In the genomic region with DNA sequence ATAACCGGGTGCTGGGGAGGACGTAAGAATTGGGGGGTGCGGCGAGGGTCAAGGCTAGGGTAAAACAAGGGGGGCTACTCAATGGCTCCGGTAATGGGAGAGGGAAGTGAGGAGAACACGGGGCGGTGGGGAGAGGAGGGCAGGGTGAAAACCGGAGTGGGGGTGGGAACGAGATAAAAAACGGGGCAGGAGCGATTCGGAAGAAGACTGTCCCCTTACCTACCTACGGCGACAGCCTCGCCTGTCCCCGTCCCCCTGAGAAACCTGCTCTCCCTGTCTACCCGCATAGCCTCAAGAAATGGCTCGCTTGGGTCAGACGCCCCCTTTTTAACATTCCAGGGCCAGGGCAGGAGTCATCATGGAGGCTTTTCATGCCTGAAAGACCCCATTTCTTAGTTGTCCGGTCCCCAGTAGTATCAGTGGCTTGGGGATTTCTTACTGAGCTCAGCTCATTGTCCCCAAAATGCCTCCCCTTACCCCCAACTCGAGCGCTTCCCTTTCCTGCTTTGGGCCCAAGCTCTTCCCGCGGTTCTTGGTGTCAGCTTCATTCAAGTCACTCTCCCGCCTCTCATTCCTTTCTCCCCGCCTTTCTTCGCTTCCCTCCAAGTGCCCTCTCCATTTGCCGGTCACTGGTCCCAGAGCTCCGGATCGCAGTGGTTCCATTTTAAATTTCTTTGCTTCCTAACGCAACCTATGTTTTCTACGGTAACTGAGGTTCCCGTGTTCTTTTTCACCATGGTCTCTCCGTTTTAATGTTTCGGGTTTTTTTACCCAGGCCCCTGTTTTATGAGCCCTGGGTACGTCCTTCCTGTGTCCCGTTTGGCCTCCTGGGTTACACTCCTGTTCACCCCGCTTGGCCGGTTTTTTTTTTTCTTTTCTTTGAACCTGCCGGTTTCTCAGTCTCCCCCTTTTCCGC, we compare ENCODE assay signal across 8 cellular contexts. TPM values are rescaled to one million over a fixed set of nuclear protein-coding genes. Genes with fewer than 3 reads are reported as not detected.
DNase-seq lines count a peak whose midpoint lies in the region; ATAC-seq, FAIRE-seq and TF ChIP-seq lines count a peak whose summit lies in the region.

No MANE protein-coding gene starts in this region.

- ATAC-seq in gastrocnemius medialis (peak; percentile 33 to 37), HG03196 (IDR thresholded peaks at IDR 0.05; ENCODE audit: unreplicated experiment) (no peak), GM21381 (IDR thresholded peaks at IDR 0.05; ENCODE audit: unreplicated experiment) (no peak)

- 3% methylated on average over 20 of the region's 41 CpGs for WGBS in mammary epithelial cell (ENCODE audit: low coverage, missing lambda C conversion rate)

- in situ Hi-C loops in mammary epithelial cell (cut with MboI; ENCODE audit: low sequenced_read_pairs in 2 of 2), result no loop called here
- in situ Hi-C loops in gastrocnemius medialis (cut with MboI; ENCODE audit: low sequenced_read_pairs in 4 of 4), result no loop called here

- peak overlapping the region; percentile 40 for H3K27ac ChIP-seq in OCI-LY7 (ENCODE audit: low read depth, low read length, poor library complexity, severe bottlenecking)
- H3K27ac ChIP-seq in mammary epithelial cell (ENCODE audit: insufficient read depth, low read depth, low read length), result peak overlapping the region; percentile 77
- H3K27ac ChIP-seq in iPS-20b (ENCODE audit: low read length), result peak overlapping the region; percentile 99
- H3K27ac ChIP-seq in gastrocnemius medialis, result peak overlapping the region; percentile 92 to 96 (median 96)

- POLR2A ChIA-PET in OCI-LY7 (lab: Charles Lee), result interaction anchor here (0.6 to 1.2 kb wide), 3 partner anchors 13 to 2000 kb away, joined by 3 to 5 read pairs (median 3); no protein-coding TSS in a partner anchor

- DNase-seq in BE2C, result no peak
- DNase-seq in GM18507 (ENCODE audit: extremely low spot score, insufficient read length, low read depth), result peak; percentile 12
- peak; percentile 13 for DNase-seq in OCI-LY7 (ENCODE audit: low spot score)
- DNase-seq in mammary epithelial cell, result peak; percentile 54
- DNase-seq in gastrocnemius medialis, result peak in 1 of 2 donors; percentile 28

- no peak for TF ChIP-seq CTCF in BE2C (IDR thresholded peaks at IDR 0.05; ENCODE audit: low read depth, low read length)
- TF ChIP-seq CTCF in OCI-LY7 (conservative IDR thresholded peaks at IDR 0.05; ENCODE audit: low read length), result no peak
- no peak for TF ChIP-seq CTCF in mammary epithelial cell (conservative IDR thresholded peaks at IDR 0.05 in 1 of 2, IDR thresholded peaks at IDR 0.05 in 1 of 2; ENCODE audit: extremely low read depth in 1 of 2, insufficient read depth in 1 of 2, low read depth in 1 of 2, low read length in 2 of 2)
- TF ChIP-seq CTCF in gastrocnemius medialis (IDR thresholded peaks at IDR 0.05 in 4 of 5, conservative IDR thresholded peaks at IDR 0.05 in 1 of 5), result no peak

- H3K4me3 ChIP-seq in BE2C (ENCODE audit: low read depth, low read length) (peak overlapping the region; percentile 68), OCI-LY7 (ENCODE audit: low read depth, low read length, poor library complexity, severe bottlenecking) (peak overlapping the region; percentile 78), mammary epithelial cell (replicated peaks in 1 of 3; ENCODE audit: insufficient read depth in 1 of 3, low read depth in 2 of 3, low read length in 3 of 3) (peak overlapping the region; percentile 77 to 85 (median 84)), iPS-20b (ENCODE audit: low read length) (peak overlapping the region; percentile 94), gastrocnemius medialis (peak overlapping the region; percentile 82 to 94 (median 87))

- H4K20me1 ChIP-seq in OCI-LY7 (ENCODE audit: insufficient read depth, low read length) (no peaks in the 10 kb centered on the region), mammary epithelial cell (ENCODE audit: insufficient read depth, low read length) (no peaks in the 10 kb centered on the region)

- CTCF ChIA-PET in OCI-LY7 (lab: Charles Lee; ENCODE audit: unreplicated experiment) (interaction anchor here (0.7 kb wide), 1 partner anchor 42 kb away, joined by 3 read pairs; no protein-coding TSS in a partner anchor), mammary epithelial cell (lab: Charles Lee; ENCODE audit: low non-redundant PET) (no interaction called here)

- H3K36me3 ChIP-seq in BE2C (no peaks in the 10 kb centered on the region), OCI-LY7 (ENCODE audit: insufficient read depth, low read length) (no peaks in the 10 kb centered on the region), mammary epithelial cell (ENCODE audit: insufficient read depth, low read length) (no peaks in the 10 kb centered on the region), iPS-20b (ENCODE audit: insufficient read depth, low read depth, low read length) (peaks cover 17% of the 10 kb centered on the region), gastrocnemius medialis (no peaks in the 10 kb centered on the region)

- no peaks in the 10 kb centered on the region for H3K9me2 ChIP-seq in OCI-LY7 (ENCODE audit: insufficient read depth, low read length)

- peak overlapping the region; percentile 88 for H2AFZ ChIP-seq in OCI-LY7 (ENCODE audit: low read length)
- H2AFZ ChIP-seq in mammary epithelial cell (ENCODE audit: low read depth, low read length), result peak overlapping the region; percentile 90

- H3K9ac ChIP-seq in mammary epithelial cell (ENCODE audit: insufficient read depth, low read length) (peak overlapping the region; percentile 83), iPS-20b (ENCODE audit: low read depth, low read length) (peak overlapping the region; percentile 97)

- H3K27me3 ChIP-seq in BE2C (no peaks in the 10 kb centered on the region), mammary epithelial cell (ENCODE audit: insufficient read depth, low read length) (no peaks in the 10 kb centered on the region), iPS-20b (ENCODE audit: insufficient read depth, low read length) (no peaks in the 10 kb centered on the region), gastrocnemius medialis (no peaks in the 10 kb centered on the region)

- no TSS peak for BruUV-seq in OCI-LY7 (replicated peaks; lab: Mats Ljungman, UMichigan)
- no TSS peak for BruUV-seq in mammary epithelial cell (replicated peaks; lab: Mats Ljungman, UMichigan)

- H3K4me1 ChIP-seq in BE2C (no peaks in the 10 kb centered on the region), OCI-LY7 (ENCODE audit: insufficient read depth, low read length, poor library complexity, severe bottlenecking) (peaks cover 48% of the 10 kb centered on the region), mammary epithelial cell (ENCODE audit: insufficient read depth, low read length) (peaks cover 11% of the 10 kb centered on the region), iPS-20b (ENCODE audit: insufficient read depth, low read length) (peaks cover 20% of the 10 kb centered on the region; the same call in 1 of the 2 replicates), gastrocnemius medialis (peaks cover 15 to 24% of the 10 kb centered on the region in 2 donors)

- H3K79me2 ChIP-seq in OCI-LY7 (ENCODE audit: insufficient read depth, low read depth, low read length) (no peaks in the 10 kb centered on the region), mammary epithelial cell (ENCODE audit: insufficient read depth, low read length) (peaks cover 43% of the 10 kb centered on the region)

- peak in 1 of 2 donors; percentile 10 for TF ChIP-seq POLR2A in gastrocnemius medialis (IDR thresholded peaks at IDR 0.05)

- intact Hi-C loops in OCI-LY7 (cut with micrococcal nuclease; ENCODE audit: unreplicated experiment), result loop anchor here (5.0 kb wide), 1 partner anchor 75 kb away; a partner anchor contains a TSS
- intact Hi-C loops in mammary epithelial cell (cut with micrococcal nuclease), result loop anchor here (1.0 to 2.0 kb wide), 3 partner anchors 40 to 311 kb away; a partner anchor contains a TSS
- intact Hi-C loops in gastrocnemius medialis (cut with DNase I; ENCODE audit: low total_unique reads), result loop anchor here (2.0 to 5.0 kb wide), 5 partner anchors 43 to 313 kb away; a partner anchor contains a TSS

- dilution Hi-C loops in mammary epithelial cell (cut with HindIII; ENCODE audit: low sequenced_read_pairs), result no loop called here

- peak; percentile 21 for FAIRE-seq in GM18507 (lab: Jason Lieb, UNC)

- H3K4me2 ChIP-seq in OCI-LY7 (ENCODE audit: low read length), result peak overlapping the region; percentile 90
- peak overlapping the region; percentile 95 for H3K4me2 ChIP-seq in mammary epithelial cell (ENCODE audit: insufficient read depth, low read depth, low read length)

- H3K9me3 ChIP-seq in BE2C, result no peaks in the 10 kb centered on the region
- no peaks in the 10 kb centered on the region for H3K9me3 ChIP-seq in OCI-LY7 (ENCODE audit: low read length)
- no peaks in the 10 kb centered on the region for H3K9me3 ChIP-seq in mammary epithelial cell (replicated peaks; ENCODE audit: insufficient read depth, low read length)
- H3K9me3 ChIP-seq in iPS-20b (ENCODE audit: insufficient read depth, low read depth, low read length), result no peaks in the 10 kb centered on the region
- H3K9me3 ChIP-seq in gastrocnemius medialis, result no peaks in the 10 kb centered on the region

RNA-seq across cellular contexts. Expression of a gene that starts 1.2 kb away (rescaled TPM):
- 62.6 TPM for polyA plus RNA-seq in BE2C (2012; ENCODE audit: insufficient read depth, insufficient read length, low read depth)
- 34.4 and 36.0 TPM in 2 replicates for total RNA-seq in OCI-LY7 (2014; rRNA removed; shearing (Covaris generic))
- total RNA-seq in OCI-LY7 (2022) (31.9 and 32.1 TPM in 2 replicates), mammary epithelial cell (100 to 1,000 TPM in 1 of 2 donors, 10 to 100 TPM in 1; 93.5 to 165 TPM), gastrocnemius medialis (100 to 1,000 TPM in 2 of 4 donors, 10 to 100 TPM in 2; 83.5 to 133 (median 93.5) TPM)
- polyA plus RNA-seq in mammary epithelial cell, result 135 TPM
- 347 TPM for polyA minus RNA-seq in mammary epithelial cell

RNA-seq across cellular contexts. Expression of a gene that starts 41.7 kb away (rescaled TPM):
- polyA plus RNA-seq in BE2C (2012; ENCODE audit: insufficient read depth, insufficient read length, low read depth), result 6.8 TPM
- total RNA-seq in OCI-LY7 (2014; rRNA removed; shearing (Covaris generic)), result 5.0 and 9.2 TPM in 2 replicates
- total RNA-seq in OCI-LY7 (2022) (9.8 and 12.2 TPM in 2 replicates), mammary epithelial cell (10 to 100 TPM; 11.3 to 16.8 TPM), gastrocnemius medialis (10 to 100 TPM in 3 of 4 donors, 1 to 10 TPM in 1; 9.3 to 22.1 (median 17.0) TPM)
- 9.3 TPM for polyA plus RNA-seq in mammary epithelial cell
- 31.3 TPM for polyA minus RNA-seq in mammary epithelial cell

RNA-seq across cellular contexts. Expression of a gene that starts 45.6 kb away (rescaled TPM):
- polyA plus RNA-seq in BE2C (2012; ENCODE audit: insufficient read depth, insufficient read length, low read depth), result 13.0 TPM
- total RNA-seq in OCI-LY7 (2014; rRNA removed; shearing (Covaris generic)), result 91.4 and 121 TPM in 2 replicates
- total RNA-seq in OCI-LY7 (2022), result 67.0 and 68.3 TPM in 2 replicates
- 10 to 100 TPM; 11.5 to 24.0 TPM for total RNA-seq in mammary epithelial cell
- 32.6 TPM for polyA plus RNA-seq in mammary epithelial cell
- polyA minus RNA-seq in mammary epithelial cell, result 13.4 TPM
- 1 to 10 TPM; 3.5 to 9.9 (median 5.4) TPM for total RNA-seq in gastrocnemius medialis

Comparison
In these comparisons a context has a peak if more than half of its experiments do, and no peak if none do; other contexts are left out.
1. H3K27ac ChIP-seq: peak in every context shown above with its lines; median percentile 99 in iPS-20b; 96 in gastrocnemius medialis; 77 in mammary epithelial cell; 40 in OCI-LY7.
2. ATAC-seq: peak in gastrocnemius medialis (2 of 2); none in HG03196 (single experiment) and GM21381 (single experiment).
3. Peak in every context shown above with its lines, with median percentiles within 50 percentile points of each other: H3K4me3 ChIP-seq.